Comparison of ENCODE assay signal across 8 cellular contexts in the genomic region with DNA sequence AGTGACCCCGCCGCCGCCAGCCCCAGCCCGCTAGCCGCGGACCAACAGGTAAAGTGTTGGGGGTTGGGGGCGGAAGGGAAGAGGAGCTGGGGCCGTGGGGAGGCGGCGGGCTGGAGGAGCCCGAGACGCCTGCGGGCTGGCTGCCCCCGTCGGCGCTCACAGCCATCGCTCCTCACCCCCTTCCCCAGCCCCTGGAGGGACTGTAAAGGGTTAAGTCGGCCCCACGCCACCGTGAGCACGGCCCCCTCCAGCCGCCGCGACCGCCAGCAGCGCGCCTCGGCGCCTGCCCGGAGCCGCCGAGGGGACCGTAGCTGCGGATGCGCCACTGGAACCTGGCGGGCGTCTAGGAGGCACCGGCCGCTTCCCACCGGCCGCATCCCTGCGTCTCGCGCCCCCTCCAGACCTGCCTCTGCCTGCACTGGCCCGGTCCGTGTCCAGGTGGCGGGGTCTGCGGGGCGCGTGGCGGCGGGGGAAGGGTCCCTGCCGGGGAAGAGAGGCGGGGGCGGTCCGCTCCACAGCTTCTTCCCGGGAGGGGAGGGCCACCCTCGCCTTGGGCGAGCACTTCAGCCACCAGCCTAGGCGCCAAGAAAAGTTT. TPM values are rescaled to one million over a fixed set of nuclear protein-coding genes. Genes with fewer than 3 reads are reported as not detected.
DNase-seq lines count a peak whose midpoint lies in the region; ATAC-seq and TF ChIP-seq lines count a peak whose summit lies in the region.

No MANE protein-coding gene starts in this region.

- peak overlapping the region; percentile 70 for H3K4me3 ChIP-seq in cardiac muscle cell

- H3K27me3 ChIP-seq in cardiac muscle cell: no peaks in the 10 kb centered on the region

- CTCF ChIA-PET in Calu3 (lab: Charles Lee): interaction anchor here (0.6 to 2.2 kb wide), 18 partner anchors 9 to 1291 kb away, joined by 3 to 8 read pairs (median 4); no protein-coding TSS in a partner anchor

- H3K4me3 Mint-ChIP-seq in Calu3 (ENCODE audit: low read depth, unreplicated experiment) (peak overlapping the region; percentile 97), progenitor cell of endocrine pancreas (ENCODE audit: low read depth) (peak overlapping the region; percentile 90)
- peak overlapping the region; percentile 76 for H3K4me3 Mint-ChIP-seq in activated T-helper 17 cell treated with anti-CD3 and anti-CD28 coated beads, Interleukin-2, amount 50 U/mL, for 72 hours

- H3K9me3 ChIP-seq in KOPT-K1 (ENCODE audit: insufficient read depth, low read length, poor library complexity, severe bottlenecking): no peaks in the 10 kb centered on the region
- no peaks in the 10 kb centered on the region for H3K9me3 ChIP-seq in cardiac muscle cell (ENCODE audit: low read depth)

- intact Hi-C loops in Calu3 (cut with micrococcal nuclease; ENCODE audit: unreplicated experiment): loop anchor here (5.0 kb wide), 2 partner anchors 61 to 159 kb away; no protein-coding TSS in a partner anchor

- H3K4me1 ChIP-seq in cardiac muscle cell (ENCODE audit: low read depth): peaks cover 12% of the 10 kb centered on the region

- peak overlapping the region; percentile 62 for H3K27ac Mint-ChIP-seq in Calu3 (ENCODE audit: unreplicated experiment)
- no peak overlapping the region for H3K27ac Mint-ChIP-seq in activated T-helper 17 cell treated with anti-CD3 and anti-CD28 coated beads, Interleukin-2, amount 50 U/mL, for 72 hours
- H3K27ac Mint-ChIP-seq in progenitor cell of endocrine pancreas: no peak overlapping the region

- peaks cover 37% of the 10 kb centered on the region for H3K27me3 Mint-ChIP-seq in Calu3 (ENCODE audit: unreplicated experiment)
- H3K27me3 Mint-ChIP-seq in activated T-helper 17 cell treated with anti-CD3 and anti-CD28 coated beads, Interleukin-2, amount 50 U/mL, for 72 hours: peaks cover 27% of the 10 kb centered on the region
- H3K27me3 Mint-ChIP-seq in progenitor cell of endocrine pancreas: peaks cover 27% of the 10 kb centered on the region

- H3K36me3 Mint-ChIP-seq in Calu3 (ENCODE audit: insufficient read depth, unreplicated experiment) (peaks cover 26% of the 10 kb centered on the region), progenitor cell of endocrine pancreas (ENCODE audit: insufficient read depth) (no peaks in the 10 kb centered on the region)
- no peaks in the 10 kb centered on the region for H3K36me3 Mint-ChIP-seq in activated T-helper 17 cell treated with anti-CD3 and anti-CD28 coated beads, Interleukin-2, amount 50 U/mL, for 72 hours (ENCODE audit: low read depth)

- peak; percentile 2 for ATAC-seq in GM21423 (IDR thresholded peaks at IDR 0.05; ENCODE audit: unreplicated experiment)
- peak; percentile 33 for ATAC-seq in activated T-helper 17 cell treated with anti-CD3 and anti-CD28 coated beads, Interleukin-2, amount 50 U/mL, for 72 hours (replicated peaks)

- H3K4me1 Mint-ChIP-seq in Calu3 (ENCODE audit: low read depth, unreplicated experiment) (peaks cover 9% of the 10 kb centered on the region), progenitor cell of endocrine pancreas (ENCODE audit: low read depth) (peaks cover 8% of the 10 kb centered on the region)
- no peaks in the 10 kb centered on the region for H3K4me1 Mint-ChIP-seq in activated T-helper 17 cell treated with anti-CD3 and anti-CD28 coated beads, Interleukin-2, amount 50 U/mL, for 72 hours

- H3K27ac ChIP-seq in KOPT-K1 (ENCODE audit: low read depth, low read length, poor library complexity, severe bottlenecking) (peak overlapping the region; percentile 70), cardiac muscle cell (no peak overlapping the region)

- BruUV-seq in Calu3 (replicated peaks; lab: Mats Ljungman, UMichigan): no TSS peak

- no peaks in the 10 kb centered on the region for H3K9me3 Mint-ChIP-seq in Calu3 (ENCODE audit: low read depth, unreplicated experiment)
- no peaks in the 10 kb centered on the region for H3K9me3 Mint-ChIP-seq in activated T-helper 17 cell treated with anti-CD3 and anti-CD28 coated beads, Interleukin-2, amount 50 U/mL, for 72 hours
- no peaks in the 10 kb centered on the region for H3K9me3 Mint-ChIP-seq in progenitor cell of endocrine pancreas (ENCODE audit: low read depth)

- TF ChIP-seq CTCF in Calu3 (IDR thresholded peaks at IDR 0.05; ENCODE audit: unreplicated experiment) (no peak), cardiac muscle cell (IDR thresholded peaks at IDR 0.05; ENCODE audit: low read depth, low read length) (no peak), progenitor cell of endocrine pancreas (IDR thresholded peaks at IDR 0.05; ENCODE audit: unreplicated experiment) (no peak)

- DNase-seq in Calu3 (peak; percentile 42), cardiac muscle cell (ENCODE audit: low read depth in 1 of 2, low spot score in 1 of 2) (peak in 1 of 2 donors; percentile 62), progenitor cell of endocrine pancreas (ENCODE audit: low spot score, unreplicated experiment) (peak; percentile 43), T-helper 9 cell (no peak), SHP77 treated with DMSO at 0.1 percent for 48 hours (lab: John Stamatoyannopoulos, UW) (no peak)

- no peaks in the 10 kb centered on the region for H3K36me3 ChIP-seq in KOPT-K1 (ENCODE audit: insufficient read depth, low read length)
- no peaks in the 10 kb centered on the region for H3K36me3 ChIP-seq in cardiac muscle cell

RNA-seq across cellular contexts. Expression of gene MED12L, which starts 0.5 kb away (rescaled TPM):
- total RNA-seq in Calu3 (2022) (4.6 and 5.2 TPM in 2 replicates), cardiac muscle cell (3.3 and 6.9 TPM in 2 replicates), progenitor cell of endocrine pancreas (8.9 and 10.8 TPM in 2 replicates)
- total RNA-seq in activated T-helper 17 cell treated with anti-CD3 and anti-CD28 coated beads, Interleukin-2, amount 50 U/mL, for 72 hours: 1 to 10 TPM; 3.3 to 6.4 TPM
- polyA plus RNA-seq in cardiac muscle cell: 1.9 and 5.6 TPM in 2 replicates

Comparison
In these comparisons a context has a peak if more than half of its experiments do, and no peak if none do; other contexts are left out.
1. DNase-seq: peak in Calu3 (single experiment) and progenitor cell of endocrine pancreas (single experiment); none in T-helper 9 cell (single experiment) and SHP77 treated with DMSO at 0.1 percent for 48 hours (single experiment).
2. Peak in every context shown above with its lines, with median percentiles within 50 percentile points of each other: H3K4me3 Mint-ChIP-seq.